ENCODE assay signal across 2 cellular contexts in genomic region chr12:25719505-25719904, GRCh38.
TF ChIP-seq lines count a peak whose summit lies in the region.

No MANE protein-coding gene starts in this region.

TF ChIP-seq in SK-N-SH treated with all-trans-retinoic acid at 6 μM for 48 hours, 23 proteins besides CTCF, POLR2A, EP300 and RAD21 (continued from another document):
- TF ChIP-seq POU6F1 (CRISPR knock-in tag; IDR thresholded peaks at IDR 0.05; ENCODE audit: borderline replicate concordance, low read depth), result no peak

TF ChIP-seq in SK-N-SH, 30 proteins besides CTCF, POLR2A, EP300 and RAD21 (continued from another document):
- TF ChIP-seq REST (IDR thresholded peaks at IDR 0.05; ENCODE audit: low read depth, low read length), result no peak
- TF ChIP-seq USF2 (IDR thresholded peaks at IDR 0.05; ENCODE audit: borderline replicate concordance, low read depth, low read length), result no peak
- TF ChIP-seq GABPA (IDR thresholded peaks at IDR 0.05; ENCODE audit: low read depth), result no peak
- no peak for TF ChIP-seq MAX (IDR thresholded peaks at IDR 0.05; ENCODE audit: low read depth)
- no peak for TF ChIP-seq NRF1 (IDR thresholded peaks at IDR 0.05; ENCODE audit: low read depth, low read length)
- no peak for TF ChIP-seq FOSL2 (IDR thresholded peaks at IDR 0.05; ENCODE audit: borderline replicate concordance, low read depth)
